ENCODE assay signal across 1 cellular context in the genomic region with DNA sequence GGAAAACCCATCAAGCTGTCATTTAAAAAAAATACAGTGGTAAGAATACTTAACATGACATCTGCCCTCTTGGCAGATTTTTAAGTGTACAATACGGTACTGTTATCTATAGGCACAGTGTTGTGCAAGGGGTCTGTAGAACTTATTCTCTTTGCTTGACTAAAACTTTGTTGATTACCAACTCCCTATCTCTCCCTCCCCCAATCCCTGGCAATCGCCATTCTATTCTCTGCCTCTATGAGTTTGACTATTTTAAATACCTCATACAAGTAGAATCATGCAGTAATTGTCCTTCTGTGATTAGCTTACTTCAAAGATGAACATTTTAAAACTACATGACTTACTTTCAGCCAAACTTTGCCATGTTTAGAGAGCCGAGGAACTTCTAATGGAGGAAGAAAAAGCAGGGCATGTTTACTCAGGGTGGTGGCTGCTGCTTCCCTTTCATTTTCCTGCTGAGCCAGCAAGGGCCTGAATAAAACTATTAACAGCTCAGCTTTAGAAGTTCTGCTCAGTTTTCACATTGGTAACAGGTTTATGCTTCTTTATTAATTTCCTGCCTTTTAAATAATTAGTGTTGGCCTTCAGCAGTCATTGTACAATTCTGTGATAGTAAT.
TF ChIP-seq lines count a peak whose summit lies in the region.

No MANE protein-coding gene starts in this region.

TF ChIP-seq in HepG2, 621 proteins besides CTCF, POLR2A, EP300 and RAD21 (continued from another document and continues in another):
- TF ChIP-seq HNRNPLL (IDR thresholded peaks at IDR 0.05; ENCODE audit: low read depth, low read length, poor library complexity, severe bottlenecking), result no peak
- TF ChIP-seq ZNF605 (CRISPR knock-in tag; IDR thresholded peaks at IDR 0.05), result no peak
- TF ChIP-seq ZNF30 (CRISPR knock-in tag; IDR thresholded peaks at IDR 0.05), result no peak
- no peak for TF ChIP-seq SMYD3 (CRISPR knock-in tag; IDR thresholded peaks at IDR 0.05)
- TF ChIP-seq, protein P1, sequence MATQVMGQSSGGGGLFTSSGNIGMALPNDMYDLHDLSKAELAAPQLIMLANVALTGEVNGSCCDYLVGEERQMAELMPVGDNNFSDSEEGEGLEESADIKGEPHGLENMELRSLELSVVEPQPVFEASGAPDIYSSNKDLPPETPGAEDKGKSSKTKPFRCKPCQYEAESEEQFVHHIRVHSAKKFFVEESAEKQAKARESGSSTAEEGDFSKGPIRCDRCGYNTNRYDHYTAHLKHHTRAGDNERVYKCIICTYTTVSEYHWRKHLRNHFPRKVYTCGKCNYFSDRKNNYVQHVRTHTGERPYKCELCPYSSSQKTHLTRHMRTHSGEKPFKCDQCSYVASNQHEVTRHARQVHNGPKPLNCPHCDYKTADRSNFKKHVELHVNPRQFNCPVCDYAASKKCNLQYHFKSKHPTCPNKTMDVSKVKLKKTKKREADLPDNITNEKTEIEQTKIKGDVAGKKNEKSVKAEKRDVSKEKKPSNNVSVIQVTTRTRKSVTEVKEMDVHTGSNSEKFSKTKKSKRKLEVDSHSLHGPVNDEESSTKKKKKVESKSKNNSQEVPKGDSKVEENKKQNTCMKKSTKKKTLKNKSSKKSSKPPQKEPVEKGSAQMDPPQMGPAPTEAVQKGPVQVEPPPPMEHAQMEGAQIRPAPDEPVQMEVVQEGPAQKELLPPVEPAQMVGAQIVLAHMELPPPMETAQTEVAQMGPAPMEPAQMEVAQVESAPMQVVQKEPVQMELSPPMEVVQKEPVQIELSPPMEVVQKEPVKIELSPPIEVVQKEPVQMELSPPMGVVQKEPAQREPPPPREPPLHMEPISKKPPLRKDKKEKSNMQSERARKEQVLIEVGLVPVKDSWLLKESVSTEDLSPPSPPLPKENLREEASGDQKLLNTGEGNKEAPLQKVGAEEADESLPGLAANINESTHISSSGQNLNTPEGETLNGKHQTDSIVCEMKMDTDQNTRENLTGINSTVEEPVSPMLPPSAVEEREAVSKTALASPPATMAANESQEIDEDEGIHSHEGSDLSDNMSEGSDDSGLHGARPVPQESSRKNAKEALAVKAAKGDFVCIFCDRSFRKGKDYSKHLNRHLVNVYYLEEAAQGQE (IDR thresholded peaks at IDR 0.05; ENCODE audit: borderline replicate concordance in 1 of 2, low read depth in 1 of 2, low read length in 2 of 2), result no peak
- TF ChIP-seq THYN1 (CRISPR knock-in tag; IDR thresholded peaks at IDR 0.05; ENCODE audit: borderline replicate concordance, low read depth), result no peak
- TF ChIP-seq ZNF747 (CRISPR knock-in tag; IDR thresholded peaks at IDR 0.05; ENCODE audit: borderline replicate concordance), result no peak
- TF ChIP-seq, protein P2, sequence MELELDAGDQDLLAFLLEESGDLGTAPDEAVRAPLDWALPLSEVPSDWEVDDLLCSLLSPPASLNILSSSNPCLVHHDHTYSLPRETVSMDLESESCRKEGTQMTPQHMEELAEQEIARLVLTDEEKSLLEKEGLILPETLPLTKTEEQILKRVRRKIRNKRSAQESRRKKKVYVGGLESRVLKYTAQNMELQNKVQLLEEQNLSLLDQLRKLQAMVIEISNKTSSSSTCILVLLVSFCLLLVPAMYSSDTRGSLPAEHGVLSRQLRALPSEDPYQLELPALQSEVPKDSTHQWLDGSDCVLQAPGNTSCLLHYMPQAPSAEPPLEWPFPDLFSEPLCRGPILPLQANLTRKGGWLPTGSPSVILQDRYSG (CRISPR knock-in tag; IDR thresholded peaks at IDR 0.05), result no peak
- no peak for TF ChIP-seq ZNF557 (CRISPR knock-in tag; IDR thresholded peaks at IDR 0.05)
- TF ChIP-seq PCBP1 (IDR thresholded peaks at IDR 0.05; ENCODE audit: borderline replicate concordance, low read depth, low read length), result no peak
- no peak for TF ChIP-seq ZNF136 (CRISPR knock-in tag; IDR thresholded peaks at IDR 0.05; ENCODE audit: low read depth)
- TF ChIP-seq, protein P3, sequence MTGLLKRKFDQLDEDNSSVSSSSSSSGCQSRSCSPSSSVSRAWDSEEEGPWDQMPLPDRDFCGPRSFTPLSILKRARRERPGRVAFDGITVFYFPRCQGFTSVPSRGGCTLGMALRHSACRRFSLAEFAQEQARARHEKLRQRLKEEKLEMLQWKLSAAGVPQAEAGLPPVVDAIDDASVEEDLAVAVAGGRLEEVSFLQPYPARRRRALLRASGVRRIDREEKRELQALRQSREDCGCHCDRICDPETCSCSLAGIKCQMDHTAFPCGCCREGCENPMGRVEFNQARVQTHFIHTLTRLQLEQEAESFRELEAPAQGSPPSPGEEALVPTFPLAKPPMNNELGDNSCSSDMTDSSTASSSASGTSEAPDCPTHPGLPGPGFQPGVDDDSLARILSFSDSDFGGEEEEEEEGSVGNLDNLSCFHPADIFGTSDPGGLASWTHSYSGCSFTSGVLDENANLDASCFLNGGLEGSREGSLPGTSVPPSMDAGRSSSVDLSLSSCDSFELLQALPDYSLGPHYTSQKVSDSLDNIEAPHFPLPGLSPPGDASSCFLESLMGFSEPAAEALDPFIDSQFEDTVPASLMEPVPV (CRISPR knock-in tag; IDR thresholded peaks at IDR 0.05), result no peak
- no peak for TF ChIP-seq ZNF33A (CRISPR knock-in tag; IDR thresholded peaks at IDR 0.05; ENCODE audit: borderline replicate concordance)
- TF ChIP-seq ESRRA (CRISPR knock-in tag; IDR thresholded peaks at IDR 0.05; ENCODE audit: low read depth), result no peak
- TF ChIP-seq ZNF615 (CRISPR knock-in tag; IDR thresholded peaks at IDR 0.05; ENCODE audit: borderline replicate concordance), result no peak
- no peak for TF ChIP-seq KMT2B (CRISPR knock-in tag; IDR thresholded peaks at IDR 0.05)
- TF ChIP-seq ZNF788 (CRISPR knock-in tag; IDR thresholded peaks at IDR 0.05; ENCODE audit: borderline replicate concordance), result no peak
- TF ChIP-seq PHF20 (CRISPR knock-in tag; IDR thresholded peaks at IDR 0.05), result no peak
- TF ChIP-seq ZNF816 (CRISPR knock-in tag; IDR thresholded peaks at IDR 0.05; ENCODE audit: borderline replicate concordance), result no peak
- 0 out of 2 replicates have a peak, but pooled peaks have one; percentile 5 for TF ChIP-seq CEBPB (IDR thresholded peaks at IDR 0.05; ENCODE audit: borderline replicate concordance, low read depth, low read length)
- no peak for TF ChIP-seq GABPB1 (CRISPR knock-in tag; IDR thresholded peaks at IDR 0.05)
- no peak for TF ChIP-seq PCBP2 (optimal IDR thresholded peaks at IDR 0.05; ENCODE audit: low read depth, low read length, poor library complexity, severe bottlenecking)
- TF ChIP-seq ZNF709 (CRISPR knock-in tag; IDR thresholded peaks at IDR 0.05), result no peak
- no peak for TF ChIP-seq HDAC1 (CRISPR knock-in tag; IDR thresholded peaks at IDR 0.05)
- no peak for TF ChIP-seq EZH2 (conservative IDR thresholded peaks at IDR 0.05; ENCODE audit: low read depth, low read length)
- TF ChIP-seq ZZZ3 (CRISPR knock-in tag; IDR thresholded peaks at IDR 0.05; ENCODE audit: borderline replicate concordance), result no peak
- TF ChIP-seq, protein P4, sequence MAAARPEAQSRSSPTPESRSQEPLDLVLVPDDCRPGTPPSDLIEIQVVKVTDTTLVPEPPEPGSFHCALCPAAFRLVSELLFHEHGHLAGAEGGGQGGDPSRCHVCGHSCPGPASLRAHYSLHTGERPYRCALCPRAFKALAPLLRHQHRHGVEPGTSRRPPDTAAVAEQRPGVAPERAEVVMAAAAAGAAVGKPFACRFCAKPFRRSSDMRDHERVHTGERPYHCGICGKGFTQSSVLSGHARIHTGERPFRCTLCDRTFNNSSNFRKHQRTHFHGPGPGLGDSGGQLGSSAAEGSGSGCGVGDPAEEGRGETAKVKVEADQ (CRISPR knock-in tag; IDR thresholded peaks at IDR 0.05; ENCODE audit: borderline replicate concordance), result no peak
- no peak for TF ChIP-seq ARNT2 (CRISPR knock-in tag; IDR thresholded peaks at IDR 0.05; ENCODE audit: low read depth)
- TF ChIP-seq ATRX (CRISPR knock-in tag; IDR thresholded peaks at IDR 0.05; ENCODE audit: borderline replicate concordance), result no peak
- TF ChIP-seq ZNF274 (CRISPR knock-in tag; IDR thresholded peaks at IDR 0.05), result no peak
- TF ChIP-seq MAFK (conservative IDR thresholded peaks at IDR 0.05 in 1 of 2, IDR thresholded peaks at IDR 0.05 in 1 of 2; ENCODE audit: low read length in 2 of 2), result peak; percentile 54 to 69
- no peak for TF ChIP-seq MIER3 (CRISPR knock-in tag; IDR thresholded peaks at IDR 0.05; ENCODE audit: borderline replicate concordance)
- no peak for TF ChIP-seq ZSCAN20 (CRISPR knock-in tag; IDR thresholded peaks at IDR 0.05; ENCODE audit: borderline replicate concordance)
- TF ChIP-seq, protein P5, sequence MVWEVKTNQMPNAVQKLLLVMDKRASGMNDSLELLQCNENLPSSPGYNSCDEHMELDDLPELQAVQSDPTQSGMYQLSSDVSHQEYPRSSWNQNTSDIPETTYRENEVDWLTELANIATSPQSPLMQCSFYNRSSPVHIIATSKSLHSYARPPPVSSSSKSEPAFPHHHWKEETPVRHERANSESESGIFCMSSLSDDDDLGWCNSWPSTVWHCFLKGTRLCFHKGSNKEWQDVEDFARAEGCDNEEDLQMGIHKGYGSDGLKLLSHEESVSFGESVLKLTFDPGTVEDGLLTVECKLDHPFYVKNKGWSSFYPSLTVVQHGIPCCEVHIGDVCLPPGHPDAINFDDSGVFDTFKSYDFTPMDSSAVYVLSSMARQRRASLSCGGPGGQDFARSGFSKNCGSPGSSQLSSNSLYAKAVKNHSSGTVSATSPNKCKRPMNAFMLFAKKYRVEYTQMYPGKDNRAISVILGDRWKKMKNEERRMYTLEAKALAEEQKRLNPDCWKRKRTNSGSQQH (CRISPR knock-in tag; IDR thresholded peaks at IDR 0.05; ENCODE audit: low read depth), result no peak
- TF ChIP-seq, protein P6, sequence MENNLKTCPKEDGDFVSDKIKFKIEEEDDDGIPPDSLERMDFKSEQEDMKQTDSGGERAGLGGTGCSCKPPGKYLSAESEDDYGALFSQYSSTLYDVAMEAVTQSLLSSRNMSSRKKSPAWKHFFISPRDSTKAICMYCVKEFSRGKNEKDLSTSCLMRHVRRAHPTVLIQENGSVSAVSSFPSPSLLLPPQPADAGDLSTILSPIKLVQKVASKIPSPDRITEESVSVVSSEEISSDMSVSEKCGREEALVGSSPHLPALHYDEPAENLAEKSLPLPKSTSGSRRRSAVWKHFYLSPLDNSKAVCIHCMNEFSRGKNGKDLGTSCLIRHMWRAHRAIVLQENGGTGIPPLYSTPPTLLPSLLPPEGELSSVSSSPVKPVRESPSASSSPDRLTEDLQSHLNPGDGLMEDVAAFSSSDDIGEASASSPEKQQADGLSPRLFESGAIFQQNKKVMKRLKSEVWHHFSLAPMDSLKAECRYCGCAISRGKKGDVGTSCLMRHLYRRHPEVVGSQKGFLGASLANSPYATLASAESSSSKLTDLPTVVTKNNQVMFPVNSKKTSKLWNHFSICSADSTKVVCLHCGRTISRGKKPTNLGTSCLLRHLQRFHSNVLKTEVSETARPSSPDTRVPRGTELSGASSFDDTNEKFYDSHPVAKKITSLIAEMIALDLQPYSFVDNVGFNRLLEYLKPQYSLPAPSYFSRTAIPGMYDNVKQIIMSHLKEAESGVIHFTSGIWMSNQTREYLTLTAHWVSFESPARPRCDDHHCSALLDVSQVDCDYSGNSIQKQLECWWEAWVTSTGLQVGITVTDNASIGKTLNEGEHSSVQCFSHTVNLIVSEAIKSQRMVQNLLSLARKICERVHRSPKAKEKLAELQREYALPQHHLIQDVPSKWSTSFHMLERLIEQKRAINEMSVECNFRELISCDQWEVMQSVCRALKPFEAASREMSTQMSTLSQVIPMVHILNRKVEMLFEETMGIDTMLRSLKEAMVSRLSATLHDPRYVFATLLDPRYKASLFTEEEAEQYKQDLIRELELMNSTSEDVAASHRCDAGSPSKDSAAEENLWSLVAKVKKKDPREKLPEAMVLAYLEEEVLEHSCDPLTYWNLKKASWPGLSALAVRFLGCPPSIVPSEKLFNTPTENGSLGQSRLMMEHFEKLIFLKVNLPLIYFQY (CRISPR knock-in tag; IDR thresholded peaks at IDR 0.05; ENCODE audit: borderline replicate concordance), result no peak
- TF ChIP-seq, protein P7, sequence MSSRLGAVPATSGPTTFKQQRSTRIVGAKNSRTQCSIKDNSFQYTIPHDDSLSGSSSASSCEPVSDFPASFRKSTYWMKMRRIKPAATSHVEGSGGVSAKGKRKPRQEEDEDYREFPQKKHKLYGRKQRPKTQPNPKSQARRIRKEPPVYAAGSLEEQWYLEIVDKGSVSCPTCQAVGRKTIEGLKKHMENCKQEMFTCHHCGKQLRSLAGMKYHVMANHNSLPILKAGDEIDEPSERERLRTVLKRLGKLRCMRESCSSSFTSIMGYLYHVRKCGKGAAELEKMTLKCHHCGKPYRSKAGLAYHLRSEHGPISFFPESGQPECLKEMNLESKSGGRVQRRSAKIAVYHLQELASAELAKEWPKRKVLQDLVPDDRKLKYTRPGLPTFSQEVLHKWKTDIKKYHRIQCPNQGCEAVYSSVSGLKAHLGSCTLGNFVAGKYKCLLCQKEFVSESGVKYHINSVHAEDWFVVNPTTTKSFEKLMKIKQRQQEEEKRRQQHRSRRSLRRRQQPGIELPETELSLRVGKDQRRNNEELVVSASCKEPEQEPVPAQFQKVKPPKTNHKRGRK (CRISPR knock-in tag; IDR thresholded peaks at IDR 0.05), result no peak
- peak; percentile 17 for TF ChIP-seq HNRNPK (IDR thresholded peaks at IDR 0.05; ENCODE audit: low read depth, low read length, poor library complexity, severe bottlenecking)
- no peak for TF ChIP-seq SRSF1 (optimal IDR thresholded peaks at IDR 0.05; ENCODE audit: low read depth, low read length)
- 0 out of 2 replicates have a peak, but pooled peaks have one; percentile 9 for TF ChIP-seq NR2F6 (IDR thresholded peaks at IDR 0.05)
- no peak for TF ChIP-seq NR2F6 (CRISPR knock-in tag; IDR thresholded peaks at IDR 0.05)
- no peak for TF ChIP-seq ZSCAN12 (CRISPR knock-in tag; IDR thresholded peaks at IDR 0.05)
- TF ChIP-seq ZNF713 (CRISPR knock-in tag; IDR thresholded peaks at IDR 0.05), result no peak
- TF ChIP-seq, protein P8, sequence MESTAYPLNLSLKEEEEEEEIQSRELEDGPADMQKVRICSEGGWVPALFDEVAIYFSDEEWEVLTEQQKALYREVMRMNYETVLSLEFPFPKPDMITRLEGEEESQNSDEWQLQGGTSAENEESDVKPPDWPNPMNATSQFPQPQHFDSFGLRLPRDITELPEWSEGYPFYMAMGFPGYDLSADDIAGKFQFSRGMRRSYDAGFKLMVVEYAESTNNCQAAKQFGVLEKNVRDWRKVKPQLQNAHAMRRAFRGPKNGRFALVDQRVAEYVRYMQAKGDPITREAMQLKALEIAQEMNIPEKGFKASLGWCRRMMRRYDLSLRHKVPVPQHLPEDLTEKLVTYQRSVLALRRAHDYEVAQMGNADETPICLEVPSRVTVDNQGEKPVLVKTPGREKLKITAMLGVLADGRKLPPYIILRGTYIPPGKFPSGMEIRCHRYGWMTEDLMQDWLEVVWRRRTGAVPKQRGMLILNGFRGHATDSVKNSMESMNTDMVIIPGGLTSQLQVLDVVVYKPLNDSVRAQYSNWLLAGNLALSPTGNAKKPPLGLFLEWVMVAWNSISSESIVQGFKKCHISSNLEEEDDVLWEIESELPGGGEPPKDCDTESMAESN (CRISPR knock-in tag; conservative IDR thresholded peaks at IDR 0.05), result no peak
- TF ChIP-seq PAWR (CRISPR knock-in tag; IDR thresholded peaks at IDR 0.05; ENCODE audit: borderline replicate concordance), result no peak
- TF ChIP-seq, protein P9, sequence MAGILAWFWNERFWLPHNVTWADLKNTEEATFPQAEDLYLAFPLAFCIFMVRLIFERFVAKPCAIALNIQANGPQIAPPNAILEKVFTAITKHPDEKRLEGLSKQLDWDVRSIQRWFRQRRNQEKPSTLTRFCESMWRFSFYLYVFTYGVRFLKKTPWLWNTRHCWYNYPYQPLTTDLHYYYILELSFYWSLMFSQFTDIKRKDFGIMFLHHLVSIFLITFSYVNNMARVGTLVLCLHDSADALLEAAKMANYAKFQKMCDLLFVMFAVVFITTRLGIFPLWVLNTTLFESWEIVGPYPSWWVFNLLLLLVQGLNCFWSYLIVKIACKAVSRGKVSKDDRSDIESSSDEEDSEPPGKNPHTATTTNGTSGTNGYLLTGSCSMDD (CRISPR knock-in tag; IDR thresholded peaks at IDR 0.05), result no peak
